ENCODE assay signal across 26 cellular contexts in the genomic region with DNA sequence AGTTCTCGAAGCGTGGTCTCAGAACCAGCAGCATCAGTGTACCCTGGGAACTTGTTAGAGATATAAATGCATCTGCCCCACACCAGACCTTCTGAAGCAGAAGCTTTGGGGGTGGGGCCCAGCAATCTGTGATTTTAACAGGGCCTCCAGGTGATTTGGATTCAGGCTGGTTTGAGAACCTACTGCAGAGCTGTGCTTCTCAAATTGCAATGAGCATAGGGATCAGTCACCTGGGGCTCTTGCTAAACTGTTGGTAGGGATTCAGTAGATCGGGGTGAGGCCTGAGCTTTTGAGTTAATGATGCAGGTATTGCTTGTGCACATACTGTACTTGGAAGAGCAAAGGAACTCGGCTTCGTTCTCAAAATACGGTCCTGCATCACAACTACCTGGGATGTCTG.
"Had no signal": no experiment of that assay in that cellular context is flagged by ENCODE, and none has a peak within 500 bp of the region (broad histone marks: within the 10 kb centered on the region; RNA-seq: fewer than 3 reads in every experiment).

No MANE protein-coding gene starts in this region.

- H3K4me3 ChIP-seq: left ventricle myocardium inferior, lung, neural progenitor cell, right atrium auricular region, right lobe of liver, smooth muscle cell, tibial nerve, upper lobe of left lung, vagina had no signal

- H3K9me3 Mint-ChIP-seq: memory B cell; nephron; neural progenitor cell; stimulated activated memory B cell treated with anti-CD40 and anti-IgM and Interleukin-4, amounts not matched to agents 10 μg/mL and 1 μg/mL and 100 μg/mL, for 72 hours; stimulated activated naive CD8-positive, alpha-beta T cell treated with anti-CD3 and anti-CD28 coated beads, Interleukin-15, amount 100 ng/mL, for 72 hours had no signal

- H3K36me3 ChIP-seq: left ventricle myocardium inferior, neural progenitor cell, neutrophil, right atrium auricular region, right lobe of liver, tibial nerve, upper lobe of left lung, vagina had no signal

- H3K79me2 ChIP-seq: parathyroid adenoma had no signal

- H3K27ac Mint-ChIP-seq: immature natural killer cell; memory B cell; naive thymus-derived CD8-positive, alpha-beta T cell; nephron; neural progenitor cell; stimulated activated memory B cell treated with anti-CD40 and anti-IgM and Interleukin-4, amounts not matched to agents 10 μg/mL and 1 μg/mL and 100 μg/mL, for 72 hours had no signal

- H3K9ac ChIP-seq: neural progenitor cell, parathyroid adenoma had no signal

- H3K4me2 ChIP-seq: neural progenitor cell, smooth muscle cell had no signal

- H3K4me3 Mint-ChIP-seq: immature natural killer cell; memory B cell; naive thymus-derived CD8-positive, alpha-beta T cell; nephron; neural progenitor cell; stimulated activated memory B cell treated with anti-CD40 and anti-IgM and Interleukin-4, amounts not matched to agents 10 μg/mL and 1 μg/mL and 100 μg/mL, for 72 hours; stimulated activated naive CD8-positive, alpha-beta T cell treated with anti-CD3 and anti-CD28 coated beads, Interleukin-15, amount 100 ng/mL, for 72 hours had no signal

- H3K27ac ChIP-seq: left ventricle myocardium inferior, neural progenitor cell, neutrophil, parathyroid adenoma, right atrium auricular region, right lobe of liver, tibial nerve, upper lobe of left lung, vagina had no signal

- H3K4me1 Mint-ChIP-seq: immature natural killer cell; memory B cell; naive thymus-derived CD8-positive, alpha-beta T cell; nephron; stimulated activated memory B cell treated with anti-CD40 and anti-IgM and Interleukin-4, amounts not matched to agents 10 μg/mL and 1 μg/mL and 100 μg/mL, for 72 hours; stimulated activated naive CD8-positive, alpha-beta T cell treated with anti-CD3 and anti-CD28 coated beads, Interleukin-15, amount 100 ng/mL, for 72 hours had no signal

- H3K9me3 ChIP-seq: left ventricle myocardium inferior, neutrophil, right atrium auricular region, right lobe of liver, tibial nerve, upper lobe of left lung, vagina had no signal

- H3K36me3 Mint-ChIP-seq: immature natural killer cell; memory B cell; naive thymus-derived CD8-positive, alpha-beta T cell; neural progenitor cell; stimulated activated memory B cell treated with anti-CD40 and anti-IgM and Interleukin-4, amounts not matched to agents 10 μg/mL and 1 μg/mL and 100 μg/mL, for 72 hours had no signal

- H2AFZ ChIP-seq: neural progenitor cell, parathyroid adenoma had no signal

- H3K27me3 ChIP-seq: neural progenitor cell, neutrophil, right atrium auricular region, right lobe of liver, tibial nerve, upper lobe of left lung, vagina had no signal

- DNase-seq: hypothalamus; immature natural killer cell; kidney; left ventricle myocardium inferior; naive thymus-derived CD8-positive, alpha-beta T cell; occipital lobe; right lobe of liver; stimulated activated CD4-positive, alpha-beta T cell treated with anti-CD3 and anti-CD28 coated beads, Interleukin-1b, Interleukin-23, amount 100 ng/mL, for 48 hours; stimulated activated CD4-positive, alpha-beta T cell treated with anti-CD3 and anti-CD28 coated beads, Interleukin-2, amount 100 ng/mL, for 48 hours; stimulated activated CD4-positive, alpha-beta T cell treated with anti-CD3 and anti-CD28 coated beads, Interleukin-4, amount 100 ng/mL, for 4 hours; stimulated activated CD8-positive, alpha-beta memory T cell treated with anti-CD3 and anti-CD28 coated beads, Interleukin-4, amount 100 ng/mL, for 48 hours; stimulated activated naive CD4-positive, alpha-beta T cell treated with Interleukin-2 at 50 U/mL for 16 hours; stimulated activated naive CD8-positive, alpha-beta T cell treated with anti-CD3 and anti-CD28 coated beads, Interleukin-15, amount 100 ng/mL, for 72 hours; substantia nigra; upper lobe of left lung had no signal

- ATAC-seq: naive thymus-derived CD8-positive, alpha-beta T cell; stimulated activated naive CD8-positive, alpha-beta T cell treated with anti-CD3 and anti-CD28 coated beads, Interleukin-15, amount 100 ng/mL, for 72 hours had no signal

- H3K4me1 ChIP-seq: left ventricle myocardium inferior, parathyroid adenoma, right atrium auricular region, right lobe of liver, tibial nerve, upper lobe of left lung, vagina had no signal

- H3K27me3 Mint-ChIP-seq: stimulated activated memory B cell treated with anti-CD40 and anti-IgM and Interleukin-4, amounts not matched to agents 10 μg/mL and 1 μg/mL and 100 μg/mL, for 72 hours had no signal
